8 cellular contexts compared by ENCODE assay signal in genomic region chr12:27523305-27523641, GRCh38. TPM values are rescaled to one million over a fixed set of nuclear protein-coding genes. Genes with fewer than 3 reads are reported as not detected.
DNase-seq lines count a peak whose midpoint lies in the region; ATAC-seq, FAIRE-seq and TF ChIP-seq lines count a peak whose summit lies in the region.

No MANE protein-coding gene starts in this region.

- no peaks in the 10 kb centered on the region for H3K36me3 ChIP-seq in SJSA1

- H3K27me3 ChIP-seq in SJSA1 (replicated peaks) = no peaks in the 10 kb centered on the region

- FAIRE-seq in HTR-8/SVneo (lab: Jason Lieb, UNC) = no peak

- H3K4me1 ChIP-seq in SJSA1 (replicated peaks) = peaks cover 21% of the 10 kb centered on the region

- no peaks in the 10 kb centered on the region for H3K9me3 ChIP-seq in SJSA1 (replicated peaks)

- H3K27ac ChIP-seq in SJSA1 (peak overlapping the region; percentile 65), skin epidermis (peak overlapping the region in 19 of 21 experiments; percentile 66 to 93 (median 86))

- TF ChIP-seq CTCF in fibroblast of villous mesenchyme (IDR thresholded peaks at IDR 0.05; ENCODE audit: insufficient read depth, low read depth, low read length) = no peak

- H3K4me3 ChIP-seq in SJSA1 = peak overlapping the region; percentile 63
- peak overlapping the region; percentile 91 for H3K4me3 ChIP-seq in fibroblast of villous mesenchyme (ENCODE audit: low read depth, low read length)
- peak overlapping the region; percentile 50 to 70 (median 62) for H3K4me3 ChIP-seq in skin epidermis

- peak; percentile 3 for ATAC-seq in HG02588 (IDR thresholded peaks at IDR 0.05; ENCODE audit: unreplicated experiment)

- DNase-seq in NCI-H345 (lab: John Stamatoyannopoulos, UW) = peak; percentile 34
- DNase-seq in NCI-H345 treated with DMSO at 0.1 percent for 48 hours (lab: John Stamatoyannopoulos, UW; ENCODE audit: unreplicated experiment) = no peak
- no peak for DNase-seq in SJSA1 (ENCODE audit: low read depth in 1 of 2, low spot score in 2 of 2)
- DNase-seq in fibroblast of villous mesenchyme (ENCODE audit: low read depth) = no peak
- DNase-seq in mesenteric fat pad (ENCODE audit: low spot score) = no peak
- no peak for DNase-seq in HTR-8/SVneo (ENCODE audit: insufficient read length, low spot score)

RNA-seq across cellular contexts. Expression of gene PPFIBP1, which starts 0.7 kb away (rescaled TPM):
- 52.9 and 86.9 TPM in 2 replicates for total RNA-seq in SJSA1 (2014; rRNA removed; shearing (Covaris generic))
- total RNA-seq in fibroblast of villous mesenchyme (69.1 and 71.2 TPM in 2 replicates), mesenteric fat pad (76.9 TPM)
